Comparison of ENCODE assay signal across 8 cellular contexts in genomic region chr4:98092833-98093439, GRCh38. TPM values are rescaled to one million over a fixed set of nuclear protein-coding genes. Genes with fewer than 3 reads are reported as not detected.
A peak's percentile ranks its signal among the peaks of the same experiment; 100 is the strongest.
DNase-seq lines count a peak whose midpoint lies in the region; ATAC-seq, FAIRE-seq and TF ChIP-seq lines count a peak whose summit lies in the region.

No MANE protein-coding gene starts in this region.

- CTCF ChIA-PET in activated CD8-positive, alpha-beta T cell treated with anti-CD3 and anti-CD28 coated beads for 36 hours (lab: Charles Lee), result interaction anchor here (0.7 kb wide), 1 partner anchor 742 kb away, joined by 3 read pairs; no protein-coding TSS in a partner anchor
- CTCF ChIA-PET in activated CD8-positive, alpha-beta T cell treated with anti-CD3 and anti-CD28 coated beads, Interleukin-2, amount 10 ng/mL, durations not matched to agents 7 days and 5 days (lab: Charles Lee), result no interaction called here

- peaks cover 12% of the 10 kb centered on the region for H3K27me3 Mint-ChIP-seq in activated CD8-positive, alpha-beta T cell treated with anti-CD3 and anti-CD28 coated beads for 36 hours
- H3K27me3 Mint-ChIP-seq in activated CD8-positive, alpha-beta T cell treated with anti-CD3 and anti-CD28 coated beads, Interleukin-2, amount 10 ng/mL, durations not matched to agents 7 days and 5 days (ENCODE audit: low read depth), result peaks cover 8% of the 10 kb centered on the region

- H3K4me1 ChIP-seq in small intestine (ENCODE audit: control insufficient read depth in 2 of 2, insufficient read depth in 1 of 2, low read depth in 1 of 2, low read length in 1 of 2), result no peaks in the 10 kb centered on the region

- TF ChIP-seq CTCF in activated CD8-positive, alpha-beta T cell treated with anti-CD3 and anti-CD28 coated beads for 36 hours (IDR thresholded peaks at IDR 0.05), result peak; percentile 27
- TF ChIP-seq CTCF in epithelial cell of esophagus (IDR thresholded peaks at IDR 0.05; ENCODE audit: insufficient read depth, low read depth, low read length, missing control alignments), result peak; percentile 48

- peak; percentile 74 for FAIRE-seq in small intestine (lab: Jason Lieb, UNC)

- H3K4me3 Mint-ChIP-seq in activated CD8-positive, alpha-beta T cell treated with anti-CD3 and anti-CD28 coated beads for 36 hours, result no peak overlapping the region
- H3K4me3 Mint-ChIP-seq in activated CD8-positive, alpha-beta T cell treated with anti-CD3 and anti-CD28 coated beads, Interleukin-2, amount 10 ng/mL, durations not matched to agents 7 days and 5 days, result no peak overlapping the region

- no peak for DNase-seq in activated CD8-positive, alpha-beta T cell treated with anti-CD3 and anti-CD28 coated beads for 36 hours
- DNase-seq in activated CD8-positive, alpha-beta T cell treated with anti-CD3 and anti-CD28 coated beads, Interleukin-2, amount 10 ng/mL, durations not matched to agents 7 days and 5 days, result no peak
- DNase-seq in NCI-H226, result peak; percentile 6
- DNase-seq in epithelial cell of esophagus (ENCODE audit: low read depth), result peak; percentile 58
- DNase-seq in small intestine, result peak; percentile 24
- no peak for DNase-seq in NCI-H1930 (lab: John Stamatoyannopoulos, UW)
- DNase-seq in NCI-H510A (lab: John Stamatoyannopoulos, UW), result no peak

- H3K27me3 ChIP-seq in small intestine (ENCODE audit: control insufficient read depth in 2 of 2, insufficient read depth in 2 of 2, low read length in 2 of 2), result no peaks in the 10 kb centered on the region

- H3K36me3 Mint-ChIP-seq in activated CD8-positive, alpha-beta T cell treated with anti-CD3 and anti-CD28 coated beads for 36 hours (ENCODE audit: low read depth), result no peaks in the 10 kb centered on the region
- no peaks in the 10 kb centered on the region for H3K36me3 Mint-ChIP-seq in activated CD8-positive, alpha-beta T cell treated with anti-CD3 and anti-CD28 coated beads, Interleukin-2, amount 10 ng/mL, durations not matched to agents 7 days and 5 days (ENCODE audit: low read depth)

- no peaks in the 10 kb centered on the region for H3K4me1 Mint-ChIP-seq in activated CD8-positive, alpha-beta T cell treated with anti-CD3 and anti-CD28 coated beads for 36 hours (ENCODE audit: low read depth)
- no peaks in the 10 kb centered on the region for H3K4me1 Mint-ChIP-seq in activated CD8-positive, alpha-beta T cell treated with anti-CD3 and anti-CD28 coated beads, Interleukin-2, amount 10 ng/mL, durations not matched to agents 7 days and 5 days (ENCODE audit: low read depth)

- 12 to 21% (median 17%) methylated on average over 2 of the region's 2 CpGs for WGBS in small intestine, 3 donors

- no peaks in the 10 kb centered on the region for H3K9me3 ChIP-seq in small intestine (ENCODE audit: control insufficient read depth, low read depth)

- H3K9me3 Mint-ChIP-seq in activated CD8-positive, alpha-beta T cell treated with anti-CD3 and anti-CD28 coated beads for 36 hours, result peaks cover 2% of the 10 kb centered on the region
- H3K9me3 Mint-ChIP-seq in activated CD8-positive, alpha-beta T cell treated with anti-CD3 and anti-CD28 coated beads, Interleukin-2, amount 10 ng/mL, durations not matched to agents 7 days and 5 days (ENCODE audit: insufficient read depth), result no peaks in the 10 kb centered on the region

- no peaks in the 10 kb centered on the region for H3K36me3 ChIP-seq in small intestine (ENCODE audit: control insufficient read depth in 2 of 2, insufficient read depth in 2 of 2, low read length in 2 of 2)

- ATAC-seq in activated CD8-positive, alpha-beta T cell treated with anti-CD3 and anti-CD28 coated beads for 36 hours, result no peak
- ATAC-seq in activated CD8-positive, alpha-beta T cell treated with anti-CD3 and anti-CD28 coated beads, Interleukin-2, amount 10 ng/mL, durations not matched to agents 7 days and 5 days, result no peak
- no peak for ATAC-seq in GM19467 (IDR thresholded peaks at IDR 0.05; ENCODE audit: unreplicated experiment)

- H3K27ac Mint-ChIP-seq in activated CD8-positive, alpha-beta T cell treated with anti-CD3 and anti-CD28 coated beads for 36 hours, result no peak overlapping the region
- no peak overlapping the region for H3K27ac Mint-ChIP-seq in activated CD8-positive, alpha-beta T cell treated with anti-CD3 and anti-CD28 coated beads, Interleukin-2, amount 10 ng/mL, durations not matched to agents 7 days and 5 days

- H3K27ac ChIP-seq in small intestine (ENCODE audit: low read depth in 1 of 2, low read length in 1 of 2), result no peak overlapping the region

- intact Hi-C loops in activated CD8-positive, alpha-beta T cell treated with anti-CD3 and anti-CD28 coated beads for 36 hours (cut with micrococcal nuclease), result no loop called here

- H3K4me3 ChIP-seq in epithelial cell of esophagus (ENCODE audit: low read length) (no peak overlapping the region), small intestine (ENCODE audit: low read depth in 1 of 2, low read length in 2 of 2) (no peak overlapping the region)

- POLR2A ChIA-PET in activated CD8-positive, alpha-beta T cell treated with anti-CD3 and anti-CD28 coated beads for 36 hours (lab: Charles Lee), result no interaction called here
- POLR2A ChIA-PET in activated CD8-positive, alpha-beta T cell treated with anti-CD3 and anti-CD28 coated beads, Interleukin-2, amount 10 ng/mL, durations not matched to agents 7 days and 5 days (lab: Charles Lee), result no interaction called here

RNA-seq across cellular contexts. Expression of gene STPG2, which starts 50.3 kb away (rescaled TPM):
- total RNA-seq in activated CD8-positive, alpha-beta T cell treated with anti-CD3 and anti-CD28 coated beads for 36 hours, result under 1 TPM; 0.16 to 0.18 TPM
- not detected for total RNA-seq in activated CD8-positive, alpha-beta T cell treated with anti-CD3 and anti-CD28 coated beads, Interleukin-2, amount 10 ng/mL, durations not matched to agents 7 days and 5 days
- under 1 TPM in 1 of 3 donors, not detected in 2; 0.01 TPM for polyA plus RNA-seq in small intestine

Comparison
In these comparisons a context has a peak if more than half of its experiments do, and no peak if none do; other contexts are left out.
1. DNase-seq: peak in NCI-H226 (single experiment), epithelial cell of esophagus (single experiment) and small intestine (single experiment); none in activated CD8-positive, alpha-beta T cell treated with anti-CD3 and anti-CD28 coated beads for 36 hours (single experiment), activated CD8-positive, alpha-beta T cell treated with anti-CD3 and anti-CD28 coated beads, Interleukin-2, amount 10 ng/mL, durations not matched to agents 7 days and 5 days (single experiment), NCI-H1930 (0 of 2) and NCI-H510A (single experiment).